Comparison of ENCODE assay signal across 1 cellular context in the genomic region with DNA sequence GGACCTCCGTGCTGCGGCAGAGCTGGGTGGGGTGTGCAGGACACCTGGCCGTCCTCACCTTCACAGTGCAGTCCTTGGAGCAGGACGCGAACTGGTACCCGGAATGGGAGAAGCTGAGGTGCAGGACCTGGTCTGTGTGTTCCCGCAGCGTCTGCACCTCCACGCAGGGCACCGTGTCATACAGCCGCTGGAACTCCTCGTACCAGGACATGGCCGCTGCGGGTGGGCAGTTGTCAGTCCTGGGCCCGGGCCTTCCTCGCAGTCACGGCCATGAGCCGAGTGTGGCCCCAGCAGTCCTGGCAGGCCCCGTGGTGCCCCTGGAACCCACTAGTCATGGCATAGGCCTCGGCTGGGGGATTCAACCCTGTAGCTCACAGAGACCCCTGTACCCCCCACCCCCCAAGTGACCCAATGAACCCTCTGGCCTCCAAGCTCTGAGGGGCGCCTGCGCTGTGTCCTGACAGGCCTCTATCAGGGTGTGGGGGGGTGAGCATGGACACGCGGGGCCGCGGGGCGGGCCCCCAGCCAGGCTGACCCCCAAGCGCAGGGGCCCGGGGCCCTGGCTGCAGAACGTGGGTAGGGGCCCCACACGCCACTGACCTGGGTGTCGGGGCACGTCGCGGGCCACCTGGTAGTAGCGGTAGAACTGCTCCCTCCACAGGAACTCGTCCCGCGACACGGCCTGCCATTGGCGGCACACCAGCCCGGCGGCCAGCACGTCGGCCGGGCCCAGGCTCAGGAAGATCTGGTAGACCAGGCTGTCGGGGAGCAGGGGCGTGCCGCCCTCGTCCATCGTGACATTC.
TF ChIP-seq lines count a peak whose summit lies in the region.

No MANE protein-coding gene starts in this region.

TF ChIP-seq in endothelial cell of umbilical vein, 7 proteins besides CTCF, POLR2A, EP300 and RAD21:
- no peak for TF ChIP-seq GATA2 (IDR thresholded peaks at IDR 0.05; ENCODE audit: insufficient read depth, insufficient read length, low read depth, low read length)
- TF ChIP-seq POLR2AphosphoS5 (IDR thresholded peaks at IDR 0.05; ENCODE audit: insufficient read depth, low read depth, low read length): no peak
